ENCODE assay signal across 14 cellular contexts in the genomic region with DNA sequence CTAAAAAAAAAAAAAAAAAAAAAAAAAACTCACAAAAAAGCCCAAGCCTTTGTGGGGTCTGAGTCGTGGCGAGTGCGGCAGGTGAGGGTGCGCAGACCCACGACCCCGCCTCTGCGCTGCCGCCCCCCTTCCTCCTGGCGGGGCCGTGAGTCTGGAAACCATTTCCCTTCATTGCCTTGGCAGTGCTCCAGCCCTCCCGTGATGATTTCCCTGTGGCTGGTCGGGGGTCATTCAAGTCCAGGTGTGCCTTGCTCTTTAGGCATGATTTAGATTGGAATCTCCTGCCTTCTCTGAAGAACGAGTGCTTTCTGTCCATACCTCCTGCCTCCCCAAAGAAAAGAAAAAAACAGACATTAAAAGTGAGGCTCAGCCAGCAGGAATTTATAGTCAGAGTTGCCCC.
DNase-seq lines count a peak whose midpoint lies in the region; ATAC-seq and TF ChIP-seq lines count a peak whose summit lies in the region.
"Had no signal": no experiment of that assay in that cellular context is flagged by ENCODE, and none has a peak within 500 bp of the region (broad histone marks: within the 10 kb centered on the region; RNA-seq: fewer than 3 reads in every experiment).

No MANE protein-coding gene starts in this region.

- H3K27me3 Mint-ChIP-seq in activated naive CD8-positive, alpha-beta T cell treated with anti-CD3 and anti-CD28 coated beads, Interleukin-2, amount 50 U/mL, for 24 hours = no peaks in the 10 kb centered on the region
- H3K27me3 Mint-ChIP-seq in naive thymus-derived CD4-positive, alpha-beta T cell = no peaks in the 10 kb centered on the region
- H3K27me3 Mint-ChIP-seq in Calu3 (ENCODE audit: unreplicated experiment) = peaks cover 21% of the 10 kb centered on the region
- H3K27me3 Mint-ChIP-seq: activated CD4-positive, alpha-beta memory T cell treated with anti-CD3 and anti-CD28 coated beads for 36 hours had no signal

- no peaks in the 10 kb centered on the region for H3K9me3 Mint-ChIP-seq in activated naive CD8-positive, alpha-beta T cell treated with anti-CD3 and anti-CD28 coated beads, Interleukin-2, amount 50 U/mL, for 24 hours
- no peaks in the 10 kb centered on the region for H3K9me3 Mint-ChIP-seq in naive thymus-derived CD4-positive, alpha-beta T cell
- H3K9me3 Mint-ChIP-seq in Calu3 (ENCODE audit: low read depth, unreplicated experiment) = no peaks in the 10 kb centered on the region
- H3K9me3 Mint-ChIP-seq: activated CD4-positive, alpha-beta memory T cell treated with anti-CD3 and anti-CD28 coated beads for 36 hours had no signal

- peaks cover 3% of the 10 kb centered on the region for H3K36me3 Mint-ChIP-seq in activated naive CD8-positive, alpha-beta T cell treated with anti-CD3 and anti-CD28 coated beads, Interleukin-2, amount 50 U/mL, for 24 hours (ENCODE audit: low read depth)
- H3K36me3 Mint-ChIP-seq in naive thymus-derived CD4-positive, alpha-beta T cell = peaks cover 0 to 12% (median 5%) of the 10 kb centered on the region in 5 donors
- no peaks in the 10 kb centered on the region for H3K36me3 Mint-ChIP-seq in Calu3 (ENCODE audit: insufficient read depth, unreplicated experiment)

- no peaks in the 10 kb centered on the region for H3K9me3 ChIP-seq in naive thymus-derived CD4-positive, alpha-beta T cell (ENCODE audit: control insufficient read depth in 2 of 3, low read length in 3 of 3)
- H3K9me3 ChIP-seq in ascending aorta = no peaks in the 10 kb centered on the region
- H3K9me3 ChIP-seq in prostate gland = no peaks in the 10 kb centered on the region
- H3K9me3 ChIP-seq: lower lobe of right lung had no signal

- DNase-seq in DMS79 treated with DMSO at 0.1 percent for 48 hours (lab: John Stamatoyannopoulos, UW) (peak; percentile 86), NCI-H2081 treated with DMSO at 0.1 percent for 48 hours (lab: John Stamatoyannopoulos, UW) (peak; percentile 82), ascending aorta (ENCODE audit: low spot score in 2 of 2) (no peak), prostate gland (ENCODE audit: low spot score) (no peak), Calu3 (no peak)
- no peak for DNase-seq in activated naive CD8-positive, alpha-beta T cell treated with anti-CD3 and anti-CD28 coated beads, Interleukin-2, amount 50 U/mL, for 24 hours
- DNase-seq in naive thymus-derived CD4-positive, alpha-beta T cell = no peak
- DNase-seq: activated CD4-positive, alpha-beta memory T cell treated with anti-CD3 and anti-CD28 coated beads for 36 hours; effector CD4-positive, alpha-beta T cell; lower lobe of right lung; PC-9; stimulated activated CD4-positive, alpha-beta T cell treated with anti-CD3 and anti-CD28 coated beads, Interleukin-2, amount 100 ng/mL, for 24 hours; stimulated activated naive CD4-positive, alpha-beta T cell treated with Interleukin-2 at 50 U/mL for 16 hours; T-helper 2 cell had no signal

- H3K27ac ChIP-seq in naive thymus-derived CD4-positive, alpha-beta T cell (ENCODE audit: low read depth, low read length) = no peak overlapping the region
- H3K27ac ChIP-seq in ascending aorta (peak overlapping the region in 1 of 2 donors; percentile 54), prostate gland (no peak overlapping the region)
- H3K27ac ChIP-seq: PC-9 had no signal

- no peaks in the 10 kb centered on the region for H3K27me3 ChIP-seq in naive thymus-derived CD4-positive, alpha-beta T cell (ENCODE audit: control insufficient read depth in 2 of 2, insufficient read depth in 2 of 2, low read length in 2 of 2)
- no peaks in the 10 kb centered on the region for H3K27me3 ChIP-seq in ascending aorta
- no peaks in the 10 kb centered on the region for H3K27me3 ChIP-seq in prostate gland (replicated peaks; ENCODE audit: insufficient read depth)

- 57% methylated on average over 13 of the region's 13 CpGs for WGBS in prostate gland

- peaks cover 0 to 6% of the 10 kb centered on the region in 2 donors for H3K4me1 ChIP-seq in naive thymus-derived CD4-positive, alpha-beta T cell (ENCODE audit: control insufficient read depth in 2 of 2, insufficient read depth in 2 of 2, low read length in 2 of 2)
- H3K4me1 ChIP-seq in ascending aorta (peaks cover 10 to 23% of the 10 kb centered on the region in 2 donors), prostate gland (replicated peaks) (no peaks in the 10 kb centered on the region)

- peaks cover 80% of the 10 kb centered on the region for H3K4me1 Mint-ChIP-seq in activated naive CD8-positive, alpha-beta T cell treated with anti-CD3 and anti-CD28 coated beads, Interleukin-2, amount 50 U/mL, for 24 hours
- peaks cover 27 to 69% (median 55%) of the 10 kb centered on the region in 7 donors for H3K4me1 Mint-ChIP-seq in naive thymus-derived CD4-positive, alpha-beta T cell
- no peaks in the 10 kb centered on the region for H3K4me1 Mint-ChIP-seq in Calu3 (ENCODE audit: low read depth, unreplicated experiment)

- no peaks in the 10 kb centered on the region for H3K36me3 ChIP-seq in naive thymus-derived CD4-positive, alpha-beta T cell (ENCODE audit: control insufficient read depth in 2 of 3, insufficient read depth in 3 of 3, low read length in 3 of 3)
- H3K36me3 ChIP-seq in ascending aorta = no peaks in the 10 kb centered on the region
- no peaks in the 10 kb centered on the region for H3K36me3 ChIP-seq in prostate gland
- H3K36me3 ChIP-seq: lower lobe of right lung had no signal

- no peak overlapping the region for H3K4me3 ChIP-seq in naive thymus-derived CD4-positive, alpha-beta T cell (ENCODE audit: low read length)
- H3K4me3 ChIP-seq in ascending aorta (peak overlapping the region in 1 of 2 donors; percentile 26), prostate gland (no peak overlapping the region)
- H3K4me3 ChIP-seq: lower lobe of right lung, PC-9 had no signal

- no TSS peak for BruUV-seq in Calu3 (replicated peaks; lab: Mats Ljungman, UMichigan)

- H3K27ac Mint-ChIP-seq in activated naive CD8-positive, alpha-beta T cell treated with anti-CD3 and anti-CD28 coated beads, Interleukin-2, amount 50 U/mL, for 24 hours = peak overlapping the region; percentile 45
- peak overlapping the region in 5 of 9 donors; percentile 59 to 87 (median 73) for H3K27ac Mint-ChIP-seq in naive thymus-derived CD4-positive, alpha-beta T cell
- no peak overlapping the region for H3K27ac Mint-ChIP-seq in Calu3 (ENCODE audit: unreplicated experiment)
- H3K27ac Mint-ChIP-seq: activated CD4-positive, alpha-beta memory T cell treated with anti-CD3 and anti-CD28 coated beads for 36 hours had no signal

- no peak for TF ChIP-seq POLR2A in prostate gland (IDR thresholded peaks at IDR 0.05)

- CTCF ChIA-PET in naive thymus-derived CD4-positive, alpha-beta T cell (lab: Charles Lee) = no interaction called here
- CTCF ChIA-PET in Calu3 (lab: Charles Lee) = no interaction called here

- H3K4me3 Mint-ChIP-seq in activated naive CD8-positive, alpha-beta T cell treated with anti-CD3 and anti-CD28 coated beads, Interleukin-2, amount 50 U/mL, for 24 hours = peak overlapping the region; percentile 17
- peak overlapping the region in 6 of 10 donors; percentile 12 to 63 (median 50) for H3K4me3 Mint-ChIP-seq in naive thymus-derived CD4-positive, alpha-beta T cell
- no peak overlapping the region for H3K4me3 Mint-ChIP-seq in Calu3 (ENCODE audit: low read depth, unreplicated experiment)
- H3K4me3 Mint-ChIP-seq: activated CD4-positive, alpha-beta memory T cell treated with anti-CD3 and anti-CD28 coated beads for 36 hours had no signal

- intact Hi-C loops in naive thymus-derived CD4-positive, alpha-beta T cell (cut with micrococcal nuclease) = no loop called here
- intact Hi-C loops in ascending aorta (cut with DNase I) (no loop called here), prostate gland (cut with DNase I) (loop anchor here (5.0 kb wide), 1 partner anchor 63 kb away; no protein-coding TSS in a partner anchor), Calu3 (cut with micrococcal nuclease; ENCODE audit: unreplicated experiment) (no loop called here)

- ATAC-seq in activated naive CD8-positive, alpha-beta T cell treated with anti-CD3 and anti-CD28 coated beads, Interleukin-2, amount 50 U/mL, for 24 hours = no peak
- no peak for ATAC-seq in naive thymus-derived CD4-positive, alpha-beta T cell

- TF ChIP-seq CTCF in ascending aorta (IDR thresholded peaks at IDR 0.05) = no peak
- no peak for TF ChIP-seq CTCF in prostate gland (IDR thresholded peaks at IDR 0.05)
- TF ChIP-seq CTCF in Calu3 (IDR thresholded peaks at IDR 0.05; ENCODE audit: unreplicated experiment) = no peak

- POLR2A ChIA-PET in naive thymus-derived CD4-positive, alpha-beta T cell (lab: Charles Lee) = no interaction called here

Comparison
In these comparisons a context has a peak if more than half of its experiments do, and no peak if none do; other contexts are left out.
1. DNase-seq: peak in DMS79 treated with DMSO at 0.1 percent for 48 hours (single experiment) and NCI-H2081 treated with DMSO at 0.1 percent for 48 hours (single experiment); none in activated naive CD8-positive, alpha-beta T cell treated with anti-CD3 and anti-CD28 coated beads, Interleukin-2, amount 50 U/mL, for 24 hours (single experiment), naive thymus-derived CD4-positive, alpha-beta T cell (0 of 9), ascending aorta (0 of 2), prostate gland (single experiment) and Calu3 (single experiment).